ENCODE assay signal across 8 cellular contexts in the genomic region with DNA sequence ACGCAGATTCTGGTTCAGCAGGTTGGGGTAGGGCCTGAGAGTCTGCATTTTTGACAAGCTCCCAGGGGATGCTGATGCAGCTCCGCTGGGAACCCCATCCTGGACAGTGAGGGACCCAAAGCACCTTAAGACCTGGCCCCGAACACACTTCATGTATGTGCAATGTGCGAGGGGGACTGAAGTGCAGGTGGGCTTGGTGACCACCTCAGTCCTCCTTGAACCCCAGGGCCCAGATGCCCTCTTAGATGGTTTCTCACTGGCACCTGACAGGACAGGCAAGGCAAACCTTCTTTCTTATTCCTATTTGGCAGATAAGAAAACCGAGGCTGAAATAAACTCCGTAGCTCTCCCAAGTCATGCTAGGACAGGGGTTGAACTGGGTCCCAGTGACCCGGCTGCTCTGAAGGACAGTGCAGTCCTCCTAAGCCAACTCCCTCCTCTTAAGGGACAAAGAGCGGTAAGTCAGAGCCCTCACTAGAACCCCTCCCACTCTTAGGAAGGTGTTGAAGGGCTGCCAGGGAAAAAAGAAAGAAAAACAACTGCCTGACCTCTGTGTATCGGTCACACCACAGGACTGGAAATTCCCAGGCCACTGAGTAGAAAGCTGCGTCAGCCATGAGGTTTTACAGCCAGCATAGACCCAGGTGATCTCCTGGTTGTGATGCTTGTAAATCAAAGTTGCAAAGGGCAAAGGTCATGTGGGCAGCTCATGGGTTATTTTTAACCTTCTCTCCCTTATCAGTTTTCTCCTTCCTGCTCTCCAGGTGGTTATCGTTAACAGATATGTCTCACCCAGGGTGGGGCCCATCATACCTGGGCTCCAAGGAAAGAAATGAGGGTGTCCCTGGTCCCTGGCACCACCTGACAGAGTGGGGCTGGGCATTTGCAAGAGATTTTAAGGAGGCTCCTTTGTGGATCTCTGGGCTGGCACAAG.
DNase-seq lines count a peak whose midpoint lies in the region; ATAC-seq and TF ChIP-seq lines count a peak whose summit lies in the region.

No MANE protein-coding gene starts in this region.

- ATAC-seq in HG03060 (IDR thresholded peaks at IDR 0.05; ENCODE audit: low read depth, unreplicated experiment) (peak; percentile 80), activated B cell treated with CpG ODN at 0.5 μM for 24 hours (ENCODE audit: low read depth) (peak; percentile 72), left ventricle myocardium superior (peak; percentile 58)

- no peak for TF ChIP-seq EP300 in stomach (IDR thresholded peaks at IDR 0.05)

- no peak for TF ChIP-seq POLR2A in stomach (IDR thresholded peaks at IDR 0.05)

- peaks cover 23 to 37% (median 30%) of the 10 kb centered on the region in 4 donors for H3K4me1 ChIP-seq in stomach

- peaks cover 10% of the 10 kb centered on the region for H3K4me1 Mint-ChIP-seq in activated B cell treated with CpG ODN at 0.5 μM for 24 hours

- no peaks in the 10 kb centered on the region for H3K36me3 Mint-ChIP-seq in activated B cell treated with CpG ODN at 0.5 μM for 24 hours (ENCODE audit: low read depth)

- intact Hi-C loops in activated B cell treated with CpG ODN at 0.5 μM for 24 hours (cut with micrococcal nuclease) (loop anchor here (1.0 to 2.0 kb wide), 4 partner anchors 15 to 39 kb away; no protein-coding TSS in a partner anchor), left ventricle myocardium superior (cut with micrococcal nuclease) (no loop called here), stomach (cut with DNase I; ENCODE audit: low total_unique reads) (no loop called here)

- H3K36me3 ChIP-seq in stomach = no peaks in the 10 kb centered on the region

- DNase-seq in stimulated activated CD4-positive, alpha-beta T cell treated with anti-CD3 and anti-CD28 coated beads, Interleukin-2, amount 100 ng/mL, for 24 hours = peak; percentile 37 to 46
- DNase-seq in stimulated activated CD4-positive, alpha-beta T cell treated with anti-CD3 and anti-CD28 coated beads, Interleukin-12 subunit alpha, Interleukin-12 subunit beta, amount 100 ng/mL, for 4 hours = no peak
- DNase-seq in activated B cell treated with CpG ODN at 0.5 μM for 24 hours (no peak), left ventricle myocardium superior (no peak), stomach (peak; percentile 74), mesenteric fat pad (ENCODE audit: low spot score) (no peak), SKM-1 (lab: John Stamatoyannopoulos, UW; ENCODE audit: unreplicated experiment) (no peak)

- no peak overlapping the region for H3K27ac Mint-ChIP-seq in activated B cell treated with CpG ODN at 0.5 μM for 24 hours

- H3K9me3 ChIP-seq in stomach = no peaks in the 10 kb centered on the region

- peaks cover 10% of the 10 kb centered on the region for H3K27me3 Mint-ChIP-seq in activated B cell treated with CpG ODN at 0.5 μM for 24 hours

- TF ChIP-seq CTCF in activated B cell treated with CpG ODN at 0.5 μM for 24 hours (IDR thresholded peaks at IDR 0.05) (no peak), stomach (IDR thresholded peaks at IDR 0.05) (no peak)

- POLR2A ChIA-PET in activated B cell treated with CpG ODN at 0.5 μM for 24 hours (lab: Charles Lee) = interaction anchor here (0.7 to 1.7 kb wide), 4 partner anchors 11 to 39 kb away, joined by 3 to 6 read pairs (median 5); no protein-coding TSS in a partner anchor

- no peak overlapping the region for H3K4me3 ChIP-seq in stomach

- H3K27ac ChIP-seq in stomach = peak overlapping the region; percentile 54 to 78 (median 63)

- H3K27me3 ChIP-seq in stomach = no peaks in the 10 kb centered on the region

- 27 to 60% (median 46%) methylated on average over 8 to 11 of the region's 11 CpGs for WGBS in stomach, 5 donors

- H3K4me3 Mint-ChIP-seq in activated B cell treated with CpG ODN at 0.5 μM for 24 hours = no peak overlapping the region

- no peaks in the 10 kb centered on the region for H3K9me3 Mint-ChIP-seq in activated B cell treated with CpG ODN at 0.5 μM for 24 hours

- CTCF ChIA-PET in activated B cell treated with CpG ODN at 0.5 μM for 24 hours (lab: Charles Lee) = no interaction called here

Comparison
In these comparisons a context has a peak if more than half of its experiments do, and no peak if none do; other contexts are left out.
1. DNase-seq: peak in stimulated activated CD4-positive, alpha-beta T cell treated with anti-CD3 and anti-CD28 coated beads, Interleukin-2, amount 100 ng/mL, for 24 hours (2 of 2) and stomach (single experiment); none in stimulated activated CD4-positive, alpha-beta T cell treated with anti-CD3 and anti-CD28 coated beads, Interleukin-12 subunit alpha, Interleukin-12 subunit beta, amount 100 ng/mL, for 4 hours (single experiment), activated B cell treated with CpG ODN at 0.5 μM for 24 hours (single experiment), left ventricle myocardium superior (single experiment), mesenteric fat pad (single experiment) and SKM-1 (single experiment).
2. Peak in every context shown above with its lines, with median percentiles within 50 percentile points of each other: ATAC-seq.